ENCODE assay signal across 8 cellular contexts in genomic region chr7:129949292-129950133, GRCh38. TPM values are rescaled to one million over a fixed set of nuclear protein-coding genes. Genes with fewer than 3 reads are reported as not detected.
A peak's percentile ranks its signal among the peaks of the same experiment; 100 is the strongest.
DNase-seq lines count a peak whose midpoint lies in the region; TF ChIP-seq lines count a peak whose summit lies in the region.

No MANE protein-coding gene starts in this region.

- H4K91ac ChIP-seq in H9 (ENCODE audit: insufficient read length, low read depth, low read length) = no peak overlapping the region

- H2BK20ac ChIP-seq in H9 (ENCODE audit: low read depth, low read length, poor library complexity, severe bottlenecking) = peak overlapping the region; percentile 65

- H3K79me1 ChIP-seq in H9 (ENCODE audit: insufficient read depth, low read depth, low read length, poor library complexity, severe bottlenecking) = peaks cover under 1% of the 10 kb centered on the region

- no CpG with 5 or more reads among the region's 10 CpGs for WGBS in H9 (ENCODE audit: extremely low coverage, insufficient read length, low lambda C conversion rate)
- no CpG with 5 or more reads among the region's 10 CpGs for WGBS in iPS DF 6.9 (ENCODE audit: insufficient coverage, insufficient read length)

- no peak overlapping the region for H2AK5ac ChIP-seq in H9 (ENCODE audit: insufficient read length, low read length)

- H3K4me2 ChIP-seq in H9 (ENCODE audit: insufficient read depth, insufficient read length, low read length) (peak overlapping the region; percentile 97), skeletal muscle satellite cell (ENCODE audit: low read length) (peak overlapping the region; percentile 93)

- no peak overlapping the region for H4K8ac ChIP-seq in H9 (replicated peaks; ENCODE audit: insufficient read length, low read depth, low read length)

- H3K18ac ChIP-seq in H9 (ENCODE audit: insufficient read length, low read depth, low read length) = peak overlapping the region; percentile 63

- H3K4me1 ChIP-seq in H9 (ENCODE audit: insufficient read depth, low read length) = peaks cover 2% of the 10 kb centered on the region; the same call in 1 of the 2 replicates
- H3K4me1 ChIP-seq in ascending aorta = peaks cover 8 to 27% of the 10 kb centered on the region in 2 donors
- peaks cover 3% of the 10 kb centered on the region; the same call in 1 of the 2 replicates for H3K4me1 ChIP-seq in iPS DF 6.9 (ENCODE audit: control insufficient read depth, insufficient read depth, low read length)
- H3K4me1 ChIP-seq in skeletal muscle satellite cell (ENCODE audit: control insufficient read depth, insufficient read depth, low read length) = peaks cover 35% of the 10 kb centered on the region

- POLR2A ChIA-PET in GM10248 (lab: Yijun Ruan, JAX) = no interaction called here

- H3K9me3 ChIP-seq in H9 (ENCODE audit: control insufficient read depth, low read depth, low read length) (no peaks in the 10 kb centered on the region), ascending aorta (no peaks in the 10 kb centered on the region), iPS DF 6.9 (ENCODE audit: control insufficient read depth, insufficient read depth, low read length) (no peaks in the 10 kb centered on the region), skeletal muscle satellite cell (replicated peaks; ENCODE audit: low read length) (no peaks in the 10 kb centered on the region)

- peak overlapping the region; percentile 30 for H3K56ac ChIP-seq in H9 (ENCODE audit: insufficient read length, low read depth, low read length)

- H3K4me3 ChIP-seq in ascending aorta (peak overlapping the region; percentile 80 to 92), iPS DF 6.9 (ENCODE audit: low read length) (peak overlapping the region; percentile 5; the same call in 1 of the 2 replicates), skeletal muscle satellite cell (ENCODE audit: low read length) (peak overlapping the region; percentile 96)

- no peaks in the 10 kb centered on the region for H3K27me3 Mint-ChIP-seq in H9 (ENCODE audit: low read depth)

- no peaks in the 10 kb centered on the region for H3K27me3 ChIP-seq in H9 (ENCODE audit: insufficient read depth, low read length)
- H3K27me3 ChIP-seq in ascending aorta = no peaks in the 10 kb centered on the region
- no peaks in the 10 kb centered on the region for H3K27me3 ChIP-seq in iPS DF 6.9 (ENCODE audit: control insufficient read depth, insufficient read depth, low read length)
- no peaks in the 10 kb centered on the region for H3K27me3 ChIP-seq in skeletal muscle satellite cell (ENCODE audit: control insufficient read depth, insufficient read depth, low read length)

- H3K9ac ChIP-seq in H9 (ENCODE audit: extremely low read depth, insufficient read length, low read length) (peak overlapping the region; percentile 80), skeletal muscle satellite cell (ENCODE audit: low read depth, low read length) (peak overlapping the region; percentile 90)

- H3K14ac ChIP-seq in H9 (ENCODE audit: insufficient read depth, low read length) = peak overlapping the region; percentile 55; the same call in 1 of the 2 replicates

- H3K36me3 ChIP-seq in ascending aorta (no peaks in the 10 kb centered on the region), iPS DF 6.9 (ENCODE audit: control insufficient read depth, insufficient read depth, low read length) (peaks cover 3% of the 10 kb centered on the region), skeletal muscle satellite cell (ENCODE audit: insufficient read depth, low read length) (no peaks in the 10 kb centered on the region)

- H3K79me2 ChIP-seq in H9 (ENCODE audit: insufficient read depth, low read length) = peaks cover 32% of the 10 kb centered on the region; the same call in 1 of the 2 replicates

- H3K4me3 Mint-ChIP-seq in H9 = no peak overlapping the region

- CTCF ChIA-PET in GM10248 (lab: Yijun Ruan, JAX) = interaction anchor here (0.7 to 3.5 kb wide), 7 partner anchors 10 to 120 kb away, joined by 3 to 21 read pairs (median 4); no protein-coding TSS in a partner anchor

- peak overlapping the region; percentile 25 for H2BK12ac ChIP-seq in H9 (ENCODE audit: insufficient read length, low read depth, low read length)

- peak overlapping the region; percentile 10 for H2BK120ac ChIP-seq in H9 (ENCODE audit: low read depth, low read length, poor library complexity, severe bottlenecking)

- DNase-seq in NCI-H2171 treated with DMSO at 0.1 percent for 48 hours (lab: John Stamatoyannopoulos, UW) (peak; percentile 38), NCI-H2171 (lab: John Stamatoyannopoulos, UW) (no peak), H9 (peak; percentile 39), NCI-H146 treated with DMSO at 0.1 percent for 48 hours (lab: John Stamatoyannopoulos, UW; ENCODE audit: unreplicated experiment) (peak; percentile 26), ascending aorta (ENCODE audit: low spot score in 2 of 2) (no peak), iPS DF 6.9 (ENCODE audit: low read depth, low spot score) (peak; percentile 31), GM10248 (ENCODE audit: extremely low spot score) (no peak)

- H3K27ac ChIP-seq in H9 (ENCODE audit: insufficient read length, low read depth, low read length) (peak overlapping the region; percentile 99), ascending aorta (peak overlapping the region; percentile 91), iPS DF 6.9 (ENCODE audit: low read length) (peak overlapping the region; percentile 73)

- H3K4me1 Mint-ChIP-seq in H9 = peaks cover 22 to 30% of the 10 kb centered on the region in 2 experiments

- peak overlapping the region; percentile 86 for H3T11ph ChIP-seq in H9 (ENCODE audit: low read length)

- peak overlapping the region; percentile 67 for H2BK5ac ChIP-seq in H9 (ENCODE audit: insufficient read length, low read length)

- H4K5ac ChIP-seq in H9 (ENCODE audit: insufficient read length, low read depth, low read length) = peak overlapping the region; percentile 80

- H3K9me3 Mint-ChIP-seq in H9 = no peaks in the 10 kb centered on the region; a peak in 1 of 5 replicates

- no peak overlapping the region for H3K27ac Mint-ChIP-seq in H9

- no peak overlapping the region for H2BK15ac ChIP-seq in H9 (ENCODE audit: low read depth, low read length)

- intact Hi-C loops in ascending aorta (cut with DNase I) = loop anchor here (2.0 to 10.0 kb wide), 4 partner anchors 25 to 945 kb away; partner anchors contain the start of gene KLHDC10

- H3K36me3 Mint-ChIP-seq in H9 (ENCODE audit: insufficient read depth in 1 of 3, low read depth in 3 of 3) = peaks cover 16 to 21% (median 17%) of the 10 kb centered on the region in 3 experiments

- no peak overlapping the region for H3K23ac ChIP-seq in H9 (ENCODE audit: insufficient read length, low read depth, low read length)

- H3K23me2 ChIP-seq in H9 (ENCODE audit: insufficient read length, low read depth, low read length, poor library complexity, severe bottlenecking) = peaks cover 25% of the 10 kb centered on the region

- no peak for TF ChIP-seq CTCF in H9 (conservative IDR thresholded peaks at IDR 0.05)
- no peak for TF ChIP-seq CTCF in ascending aorta (IDR thresholded peaks at IDR 0.05)
- no peak for TF ChIP-seq CTCF in GM10248 (IDR thresholded peaks at IDR 0.05; ENCODE audit: control extremely low read depth, extremely low read depth, low read depth, missing control alignments)

- no peak overlapping the region for H2AFZ ChIP-seq in H9 (ENCODE audit: low read length)

- no peak overlapping the region; the same call in 1 of the 2 replicates for H3K4ac ChIP-seq in H9 (ENCODE audit: low read depth, low read length)

- H4K20me1 ChIP-seq in H9 (ENCODE audit: control insufficient read depth, insufficient read depth, insufficient read length) = no peaks in the 10 kb centered on the region

RNA-seq across cellular contexts. Expression of gene UBE2H, which starts 3.2 kb away (rescaled TPM):
- total RNA-seq in H9 (2021) (67.5 and 75.1 TPM in 2 replicates), ascending aorta (83.9 TPM)
- 33.0 and 34.2 TPM in 2 replicates for total RNA-seq in skeletal muscle satellite cell (2012; rRNA removed)

Comparison
In these comparisons a context has a peak if more than half of its experiments do, and no peak if none do; other contexts are left out.
1. DNase-seq: peak in NCI-H2171 treated with DMSO at 0.1 percent for 48 hours (single experiment), H9 (single experiment), NCI-H146 treated with DMSO at 0.1 percent for 48 hours (single experiment) and iPS DF 6.9 (single experiment); none in NCI-H2171 (single experiment), ascending aorta (0 of 2) and GM10248 (single experiment).
2. H3K4me3 ChIP-seq: peak in every context shown above with its lines; median percentile 96 in skeletal muscle satellite cell; 86 in ascending aorta; 5 in iPS DF 6.9.
3. Peak in every context shown above with its lines, with median percentiles within 50 percentile points of each other: H3K27ac ChIP-seq.